22 cellular contexts compared by ENCODE assay signal in genomic region chr5:119810217-119810616, GRCh38.
"Had no signal": no experiment of that assay in that cellular context is flagged by ENCODE, and none has a peak within 500 bp of the region (broad histone marks: within the 10 kb centered on the region; RNA-seq: fewer than 3 reads in every experiment).

No MANE protein-coding gene starts in this region.

- H3K27ac ChIP-seq: hepatocyte, neutrophil, pancreas, right lobe of liver, suprapubic skin had no signal

- H3K4me1 ChIP-seq: pancreas, right lobe of liver, suprapubic skin, vagina had no signal

- H3K27me3 ChIP-seq: hepatocyte, neutrophil, pancreas, right lobe of liver, suprapubic skin, vagina had no signal

- H3K36me3 ChIP-seq: neutrophil, pancreas, right lobe of liver, suprapubic skin, vagina had no signal

- ATAC-seq: effector memory CD8-positive, alpha-beta T cell; mucosa of descending colon; natural killer cell treated with Interleukin-12 subunit alpha and Interleukin-12 subunit beta and Interleukin-15 and Interleukin-18, amount 100 ng/mL, for 72 hours; pancreas; right lobe of liver; stimulated activated naive CD8-positive, alpha-beta T cell treated with anti-CD3 and anti-CD28 coated beads, Interleukin-15, amount 100 ng/mL, for 72 hours had no signal

- H3K4me3 ChIP-seq: hepatocyte, mucosa of descending colon, pancreas, right lobe of liver, suprapubic skin, vagina had no signal

- DNase-seq: cerebellar nuclear complex; cortex of kidney; effector memory CD8-positive, alpha-beta T cell; left cardiac atrium; mesenchymal stem cell; mucosa of descending colon; naive B cell; pancreas; retina; right lobe of liver; small intestine; stimulated activated CD4-positive, alpha-beta T cell treated with anti-CD3 and anti-CD28 coated beads, Interleukin-15, amount 100 ng/mL, for 24 hours; stimulated activated CD4-positive, alpha-beta T cell treated with anti-CD3 and anti-CD28 coated beads, Interleukin-4, amount 100 ng/mL, for 1 hour; stimulated activated CD8-positive, alpha-beta memory T cell treated with anti-CD3 and anti-CD28 coated beads, Interleukin-4, amount 100 ng/mL, for 48 hours; stimulated activated naive CD4-positive, alpha-beta T cell; stimulated activated naive CD8-positive, alpha-beta T cell treated with anti-CD3 and anti-CD28 coated beads, Interleukin-15, amount 100 ng/mL, for 72 hours; trophoblast cell had no signal

- H3K9me3 ChIP-seq: neutrophil, pancreas, vagina had no signal
